In the genomic region with DNA sequence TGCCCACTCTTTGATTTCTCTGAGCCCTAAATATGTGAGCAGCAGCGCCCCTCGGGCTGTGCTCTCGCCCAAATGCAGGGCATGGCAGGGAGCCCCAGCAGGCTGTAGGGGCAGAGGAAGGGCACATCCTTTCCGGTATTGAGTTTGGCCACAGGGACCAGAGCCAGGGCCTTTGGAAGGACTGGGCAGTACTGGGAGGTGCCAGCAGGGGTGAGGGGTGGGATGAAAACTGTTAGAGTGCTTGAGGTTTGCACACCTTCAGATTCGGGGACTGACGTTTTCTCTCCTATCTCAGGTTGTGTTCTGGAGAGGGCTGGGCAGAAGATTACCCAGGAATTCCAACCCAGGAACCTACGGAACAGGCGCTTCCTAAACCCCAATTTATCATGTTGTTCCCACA, we compare ENCODE assay signal across 1 cellular context.
TF ChIP-seq lines count a peak whose summit lies in the region.

No MANE protein-coding gene starts in this region.

TF ChIP-seq in GM23338, 12 proteins besides CTCF, POLR2A, EP300 and RAD21:
- no peak for TF ChIP-seq EZH2 (IDR thresholded peaks at IDR 0.05; ENCODE audit: low read depth, unreplicated experiment)
- TF ChIP-seq POLR2AphosphoS5 (IDR thresholded peaks at IDR 0.05; ENCODE audit: low read depth): no peak
- TF ChIP-seq ZNF114 (CRISPR knock-in tag; IDR thresholded peaks at IDR 0.05): no peak
- TF ChIP-seq CREB1 (CRISPR knock-in tag; IDR thresholded peaks at IDR 0.05; ENCODE audit: low read depth): no peak
- TF ChIP-seq, protein P1, sequence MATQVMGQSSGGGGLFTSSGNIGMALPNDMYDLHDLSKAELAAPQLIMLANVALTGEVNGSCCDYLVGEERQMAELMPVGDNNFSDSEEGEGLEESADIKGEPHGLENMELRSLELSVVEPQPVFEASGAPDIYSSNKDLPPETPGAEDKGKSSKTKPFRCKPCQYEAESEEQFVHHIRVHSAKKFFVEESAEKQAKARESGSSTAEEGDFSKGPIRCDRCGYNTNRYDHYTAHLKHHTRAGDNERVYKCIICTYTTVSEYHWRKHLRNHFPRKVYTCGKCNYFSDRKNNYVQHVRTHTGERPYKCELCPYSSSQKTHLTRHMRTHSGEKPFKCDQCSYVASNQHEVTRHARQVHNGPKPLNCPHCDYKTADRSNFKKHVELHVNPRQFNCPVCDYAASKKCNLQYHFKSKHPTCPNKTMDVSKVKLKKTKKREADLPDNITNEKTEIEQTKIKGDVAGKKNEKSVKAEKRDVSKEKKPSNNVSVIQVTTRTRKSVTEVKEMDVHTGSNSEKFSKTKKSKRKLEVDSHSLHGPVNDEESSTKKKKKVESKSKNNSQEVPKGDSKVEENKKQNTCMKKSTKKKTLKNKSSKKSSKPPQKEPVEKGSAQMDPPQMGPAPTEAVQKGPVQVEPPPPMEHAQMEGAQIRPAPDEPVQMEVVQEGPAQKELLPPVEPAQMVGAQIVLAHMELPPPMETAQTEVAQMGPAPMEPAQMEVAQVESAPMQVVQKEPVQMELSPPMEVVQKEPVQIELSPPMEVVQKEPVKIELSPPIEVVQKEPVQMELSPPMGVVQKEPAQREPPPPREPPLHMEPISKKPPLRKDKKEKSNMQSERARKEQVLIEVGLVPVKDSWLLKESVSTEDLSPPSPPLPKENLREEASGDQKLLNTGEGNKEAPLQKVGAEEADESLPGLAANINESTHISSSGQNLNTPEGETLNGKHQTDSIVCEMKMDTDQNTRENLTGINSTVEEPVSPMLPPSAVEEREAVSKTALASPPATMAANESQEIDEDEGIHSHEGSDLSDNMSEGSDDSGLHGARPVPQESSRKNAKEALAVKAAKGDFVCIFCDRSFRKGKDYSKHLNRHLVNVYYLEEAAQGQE (IDR thresholded peaks at IDR 0.05; ENCODE audit: unreplicated experiment): no peak
- no peak for TF ChIP-seq STAT1 (IDR thresholded peaks at IDR 0.05; ENCODE audit: unreplicated experiment)
- TF ChIP-seq EZH2phosphoT487 (IDR thresholded peaks at IDR 0.05; ENCODE audit: unreplicated experiment): no peak
- TF ChIP-seq, protein P2, sequence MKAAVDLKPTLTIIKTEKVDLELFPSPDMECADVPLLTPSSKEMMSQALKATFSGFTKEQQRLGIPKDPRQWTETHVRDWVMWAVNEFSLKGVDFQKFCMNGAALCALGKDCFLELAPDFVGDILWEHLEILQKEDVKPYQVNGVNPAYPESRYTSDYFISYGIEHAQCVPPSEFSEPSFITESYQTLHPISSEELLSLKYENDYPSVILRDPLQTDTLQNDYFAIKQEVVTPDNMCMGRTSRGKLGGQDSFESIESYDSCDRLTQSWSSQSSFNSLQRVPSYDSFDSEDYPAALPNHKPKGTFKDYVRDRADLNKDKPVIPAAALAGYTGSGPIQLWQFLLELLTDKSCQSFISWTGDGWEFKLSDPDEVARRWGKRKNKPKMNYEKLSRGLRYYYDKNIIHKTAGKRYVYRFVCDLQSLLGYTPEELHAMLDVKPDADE (IDR thresholded peaks at IDR 0.05): no peak
- TF ChIP-seq NANOG (IDR thresholded peaks at IDR 0.05; ENCODE audit: borderline replicate concordance): no peak
- TF ChIP-seq, protein P3, sequence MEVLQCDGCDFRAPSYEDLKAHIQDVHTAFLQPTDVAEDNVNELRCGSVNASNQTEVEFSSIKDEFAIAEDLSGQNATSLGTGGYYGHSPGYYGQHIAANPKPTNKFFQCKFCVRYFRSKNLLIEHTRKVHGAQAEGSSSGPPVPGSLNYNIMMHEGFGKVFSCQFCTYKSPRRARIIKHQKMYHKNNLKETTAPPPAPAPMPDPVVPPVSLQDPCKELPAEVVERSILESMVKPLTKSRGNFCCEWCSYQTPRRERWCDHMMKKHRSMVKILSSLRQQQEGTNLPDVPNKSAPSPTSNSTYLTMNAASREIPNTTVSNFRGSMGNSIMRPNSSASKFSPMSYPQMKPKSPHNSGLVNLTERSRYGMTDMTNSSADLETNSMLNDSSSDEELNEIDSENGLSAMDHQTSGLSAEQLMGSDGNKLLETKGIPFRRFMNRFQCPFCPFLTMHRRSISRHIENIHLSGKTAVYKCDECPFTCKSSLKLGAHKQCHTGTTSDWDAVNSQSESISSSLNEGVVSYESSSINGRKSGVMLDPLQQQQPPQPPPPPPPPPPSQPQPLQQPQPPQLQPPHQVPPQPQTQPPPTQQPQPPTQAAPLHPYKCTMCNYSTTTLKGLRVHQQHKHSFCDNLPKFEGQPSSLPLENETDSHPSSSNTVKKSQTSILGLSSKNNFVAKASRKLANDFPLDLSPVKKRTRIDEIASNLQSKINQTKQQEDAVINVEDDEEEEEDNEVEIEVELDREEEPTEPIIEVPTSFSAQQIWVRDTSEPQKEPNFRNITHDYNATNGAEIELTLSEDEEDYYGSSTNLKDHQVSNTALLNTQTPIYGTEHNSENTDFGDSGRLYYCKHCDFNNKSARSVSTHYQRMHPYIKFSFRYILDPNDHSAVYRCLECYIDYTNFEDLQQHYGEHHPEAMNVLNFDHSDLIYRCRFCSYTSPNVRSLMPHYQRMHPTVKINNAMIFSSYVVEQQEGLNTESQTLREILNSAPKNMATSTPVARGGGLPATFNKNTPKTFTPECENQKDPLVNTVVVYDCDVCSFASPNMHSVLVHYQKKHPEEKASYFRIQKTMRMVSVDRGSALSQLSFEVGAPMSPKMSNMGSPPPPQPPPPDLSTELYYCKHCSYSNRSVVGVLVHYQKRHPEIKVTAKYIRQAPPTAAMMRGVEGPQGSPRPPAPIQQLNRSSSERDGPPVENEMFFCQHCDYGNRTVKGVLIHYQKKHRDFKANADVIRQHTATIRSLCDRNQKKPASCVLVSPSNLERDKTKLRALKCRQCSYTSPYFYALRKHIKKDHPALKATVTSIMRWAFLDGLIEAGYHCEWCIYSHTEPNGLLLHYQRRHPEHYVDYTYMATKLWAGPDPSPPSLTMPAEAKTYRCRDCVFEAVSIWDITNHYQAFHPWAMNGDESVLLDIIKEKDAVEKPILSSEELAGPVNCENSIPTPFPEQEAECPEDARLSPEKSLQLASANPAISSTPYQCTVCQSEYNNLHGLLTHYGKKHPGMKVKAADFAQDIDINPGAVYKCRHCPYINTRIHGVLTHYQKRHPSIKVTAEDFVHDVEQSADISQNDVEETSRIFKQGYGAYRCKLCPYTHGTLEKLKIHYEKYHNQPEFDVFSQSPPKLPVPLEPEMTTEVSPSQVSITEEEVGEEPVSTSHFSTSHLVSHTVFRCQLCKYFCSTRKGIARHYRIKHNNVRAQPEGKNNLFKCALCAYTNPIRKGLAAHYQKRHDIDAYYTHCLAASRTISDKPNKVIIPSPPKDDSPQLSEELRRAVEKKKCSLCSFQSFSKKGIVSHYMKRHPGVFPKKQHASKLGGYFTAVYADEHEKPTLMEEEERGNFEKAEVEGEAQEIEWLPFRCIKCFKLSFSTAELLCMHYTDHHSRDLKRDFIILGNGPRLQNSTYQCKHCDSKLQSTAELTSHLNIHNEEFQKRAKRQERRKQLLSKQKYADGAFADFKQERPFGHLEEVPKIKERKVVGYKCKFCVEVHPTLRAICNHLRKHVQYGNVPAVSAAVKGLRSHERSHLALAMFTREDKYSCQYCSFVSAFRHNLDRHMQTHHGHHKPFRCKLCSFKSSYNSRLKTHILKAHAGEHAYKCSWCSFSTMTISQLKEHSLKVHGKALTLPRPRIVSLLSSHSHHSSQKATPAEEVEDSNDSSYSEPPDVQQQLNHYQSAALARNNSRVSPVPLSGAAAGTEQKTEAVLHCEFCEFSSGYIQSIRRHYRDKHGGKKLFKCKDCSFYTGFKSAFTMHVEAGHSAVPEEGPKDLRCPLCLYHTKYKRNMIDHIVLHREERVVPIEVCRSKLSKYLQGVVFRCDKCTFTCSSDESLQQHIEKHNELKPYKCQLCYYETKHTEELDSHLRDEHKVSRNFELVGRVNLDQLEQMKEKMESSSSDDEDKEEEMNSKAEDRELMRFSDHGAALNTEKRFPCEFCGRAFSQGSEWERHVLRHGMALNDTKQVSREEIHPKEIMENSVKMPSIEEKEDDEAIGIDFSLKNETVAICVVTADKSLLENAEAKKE (CRISPR knock-in tag; IDR thresholded peaks at IDR 0.05): no peak
- no peak for TF ChIP-seq JUNB (IDR thresholded peaks at IDR 0.05; ENCODE audit: unreplicated experiment)
- TF ChIP-seq ZNF331 (CRISPR knock-in tag; IDR thresholded peaks at IDR 0.05; ENCODE audit: low read depth): no peak
